28 cellular contexts compared by ENCODE assay signal in the genomic region with DNA sequence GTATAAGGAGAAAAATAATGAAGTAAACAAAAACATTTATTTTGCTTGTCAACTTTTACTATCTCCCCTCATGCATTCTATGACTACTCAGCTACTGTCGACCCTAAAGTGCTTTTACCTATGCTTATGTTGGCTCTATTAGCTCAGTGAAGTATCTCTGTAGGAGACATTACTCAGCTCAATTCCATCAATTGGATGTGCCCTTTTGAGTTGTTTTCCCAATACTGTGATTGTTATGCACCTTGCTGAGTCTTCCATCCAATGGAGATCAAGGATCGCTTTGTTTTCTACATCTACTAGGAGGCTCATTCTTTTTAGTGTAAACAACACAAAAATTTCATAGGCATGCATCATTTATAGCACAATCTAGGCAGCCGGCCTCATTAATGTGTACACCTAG.
"Had no signal": no experiment of that assay in that cellular context is flagged by ENCODE, and none has a peak within 500 bp of the region (broad histone marks: within the 10 kb centered on the region; RNA-seq: fewer than 3 reads in every experiment).

No MANE protein-coding gene starts in this region.

- H3K27ac ChIP-seq: brain microvascular endothelial cell, esophagus muscularis mucosa, foreskin keratinocyte, gastrocnemius medialis, heart left ventricle, VCaP had no signal

- H3K4me1 ChIP-seq: esophagus muscularis mucosa, foreskin keratinocyte, gastrocnemius medialis, heart left ventricle had no signal

- H3K27me3 ChIP-seq: brain microvascular endothelial cell, esophagus muscularis mucosa, foreskin keratinocyte, gastrocnemius medialis, heart left ventricle had no signal

- DNase-seq: activated B cell treated with CpG ODN at 0.5 μM for 24 hours; activated CD4-positive, alpha-beta T cell treated with anti-CD3 and anti-CD28 coated beads for 48 hours; activated CD4-positive, alpha-beta T cell treated with anti-CD3 and anti-CD28 coated beads, Interleukin-2, amount 50 U/mL, for 1 hour; activated CD4-positive, alpha-beta T cell treated with anti-CD3 and anti-CD28 coated beads, Interleukin-2, amount 50 U/mL, for 48 hours; activated CD8-positive, alpha-beta memory T cell treated with anti-CD3 and anti-CD28 coated beads for 24 hours; activated CD8-positive, alpha-beta T cell treated with anti-CD3 and anti-CD28 coated beads for 36 hours; activated effector memory CD4-positive, alpha-beta T cell treated with Interleukin-2 at 50 U/mL for 16 hours; activated gamma-delta T cell treated with Interleukin-2 at 50 U/mL for 16 hours; activated naive CD4-positive, alpha-beta T cell treated with anti-CD3 and anti-CD28 coated beads, Interleukin-2, amount 50 U/mL, for 16 hours; activated naive CD4-positive, alpha-beta T cell treated with Interleukin-2 at 50 U/mL for 16 hours; activated T-cell treated with anti-CD3 and anti-CD28 coated beads, Interleukin-2, amount 50 U/mL, for 4 hours; amniotic stem cell; anterior cingulate cortex; brain microvascular endothelial cell; cortex of kidney; dermis blood vessel endothelial cell; effector CD4-positive, alpha-beta T cell; effector memory CD8-positive, alpha-beta T cell; erythroblast; foreskin keratinocyte; gastrocnemius medialis; glutamatergic neuron; heart left ventricle; T-helper 2 cell had no signal

- H3K9me3 ChIP-seq: gastrocnemius medialis had no signal

- H3K4me3 ChIP-seq: esophagus muscularis mucosa, gastrocnemius medialis, heart left ventricle had no signal

- H3K36me3 ChIP-seq: brain microvascular endothelial cell, esophagus muscularis mucosa, gastrocnemius medialis, heart left ventricle had no signal

- ATAC-seq: activated CD4-positive, CD25-positive, alpha-beta regulatory T cell treated with anti-CD3 and anti-CD28 coated beads, Interleukin-2, amount 50 U/mL, for 24 hours; activated CD8-positive, alpha-beta T cell treated with anti-CD3 and anti-CD28 coated beads for 36 hours; activated T-cell treated with anti-CD3 and anti-CD28 coated beads, Interleukin-2, amount 50 U/mL, for 4 hours; activated T-helper 17 cell treated with anti-CD3 and anti-CD28 coated beads, Interleukin-2, amount 50 U/mL, for 72 hours; effector memory CD8-positive, alpha-beta T cell; foreskin keratinocyte; gastrocnemius medialis; heart left ventricle had no signal
